Comparison of ENCODE assay signal across 13 cellular contexts in the genomic region with DNA sequence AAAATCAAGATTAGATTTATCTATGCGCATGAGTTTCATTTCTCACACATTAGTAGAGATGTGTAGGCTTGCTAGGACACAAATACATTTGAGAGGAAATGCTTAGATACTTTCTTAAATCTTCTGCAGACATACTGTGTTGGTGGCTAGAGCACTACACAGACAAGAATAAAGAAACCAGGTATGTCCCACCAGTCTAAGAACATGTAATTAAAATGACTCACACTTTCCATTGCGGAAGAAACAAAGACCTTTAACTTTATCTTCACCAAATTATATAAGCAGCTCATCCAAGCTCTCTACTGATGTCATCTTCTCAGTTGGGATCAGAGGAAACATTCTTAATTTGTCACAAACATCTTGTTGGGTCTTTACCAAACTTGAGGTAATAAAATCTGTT. TPM values are rescaled to one million over a fixed set of nuclear protein-coding genes. Genes with fewer than 3 reads are reported as not detected.
"Had no signal": no experiment of that assay in that cellular context is flagged by ENCODE, and none has a peak within 500 bp of the region (broad histone marks: within the 10 kb centered on the region; RNA-seq: fewer than 3 reads in every experiment).

No MANE protein-coding gene starts in this region.

- ATAC-seq: foreskin keratinocyte; naive thymus-derived CD4-positive, alpha-beta T cell had no signal

- H3K9me3 ChIP-seq: breast epithelium, esophagus muscularis mucosa, neutrophil had no signal

- H3K9me3 Mint-ChIP-seq: immature natural killer cell; naive thymus-derived CD4-positive, alpha-beta T cell; T-helper 2 cell treated with Interferon-gamma antibody and Interleukin-4, amounts not matched to agents 5 μg/mL and 100 μg/mL, for 36 hours had no signal

- DNase-seq: activated CD4-positive, alpha-beta T cell treated with anti-CD3 and anti-CD28 coated beads for 1 hour; activated gamma-delta T cell treated with Interleukin-2 at 50 U/mL for 16 hours; dorsolateral prefrontal cortex; foreskin keratinocyte; immature natural killer cell; naive thymus-derived CD4-positive, alpha-beta T cell; trophoblast cell had no signal

- H3K4me1 ChIP-seq: breast epithelium, foreskin keratinocyte had no signal

- H3K27me3 ChIP-seq: breast epithelium, dorsolateral prefrontal cortex, esophagus muscularis mucosa, foreskin keratinocyte, neutrophil had no signal

- H3K27ac Mint-ChIP-seq: T-helper 2 cell treated with Interferon-gamma antibody and Interleukin-4, amounts not matched to agents 5 μg/mL and 100 μg/mL, for 36 hours had no signal

- H3K27ac ChIP-seq: breast epithelium, esophagus muscularis mucosa, foreskin keratinocyte, neutrophil, skin epidermis had no signal

- H3K27me3 Mint-ChIP-seq: naive thymus-derived CD4-positive, alpha-beta T cell had no signal

- H3K36me3 ChIP-seq: breast epithelium had no signal

- H3K4me3 Mint-ChIP-seq: immature natural killer cell; naive thymus-derived CD4-positive, alpha-beta T cell; T-helper 2 cell treated with Interferon-gamma antibody and Interleukin-4, amounts not matched to agents 5 μg/mL and 100 μg/mL, for 36 hours had no signal

- H3K4me3 ChIP-seq: breast epithelium, dorsolateral prefrontal cortex, esophagus muscularis mucosa, skin epidermis had no signal

RNA-seq across cellular contexts. Expression of a gene that starts 42.8 kb away (rescaled TPM):
- total RNA-seq: esophagus muscularis mucosa; lung microvascular endothelial cell; naive thymus-derived CD4-positive, alpha-beta T cell had no signal
- polyA plus RNA-seq: foreskin keratinocyte; immature natural killer cell; naive thymus-derived CD4-positive, alpha-beta T cell had no signal
